ENCODE assay signal across 1 cellular context in genomic region chr15:48641416-48641815, GRCh38.
A peak's percentile ranks its signal among the peaks of the same experiment; 100 is the strongest.
TF ChIP-seq lines count a peak whose summit lies in the region.

No MANE protein-coding gene starts in this region.

TF ChIP-seq in GM12878, 131 proteins besides CTCF, POLR2A, EP300 and RAD21 (continued from another document):
- TF ChIP-seq SMARCA5 (IDR thresholded peaks at IDR 0.05): peak; percentile 27; the same call in 1 of the 2 replicates
